ENCODE assay signal across 8 cellular contexts in the genomic region with DNA sequence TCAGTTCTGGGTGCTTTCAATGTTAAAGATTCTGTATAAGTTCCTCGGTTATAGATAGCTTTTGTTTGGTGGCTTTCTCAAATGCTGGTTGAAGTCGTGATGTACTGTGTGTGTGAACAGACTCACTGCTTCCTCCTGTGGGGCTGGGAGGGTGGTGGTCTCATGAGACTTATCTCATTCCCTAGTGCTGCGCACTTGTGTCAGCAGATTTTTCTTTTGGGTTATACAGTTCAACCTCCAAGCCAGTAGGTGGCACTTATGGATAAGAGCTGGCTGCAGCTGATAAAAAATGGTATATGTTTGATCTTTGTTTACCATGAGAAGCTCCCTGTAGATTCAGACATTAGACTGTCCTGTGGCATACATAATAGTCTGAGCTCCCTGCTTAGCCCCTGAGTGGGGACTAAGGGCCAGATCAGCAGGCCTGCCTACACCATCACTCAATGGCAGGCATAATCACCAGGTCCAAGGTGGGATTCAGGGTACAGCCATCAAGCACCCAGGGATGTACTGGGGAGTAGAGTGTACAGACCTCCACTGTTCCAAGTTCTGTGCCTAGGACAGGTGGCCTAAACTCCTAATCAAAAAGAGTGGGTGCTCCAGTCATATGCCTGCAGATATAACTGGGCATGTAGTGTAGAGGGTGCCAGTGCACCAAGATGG.
DNase-seq lines count a peak whose midpoint lies in the region; ATAC-seq, FAIRE-seq and TF ChIP-seq lines count a peak whose summit lies in the region.

No MANE protein-coding gene starts in this region.

- no peak overlapping the region for H2BK15ac ChIP-seq in H1 (ENCODE audit: low read length)

- no peak overlapping the region for H2AK5ac ChIP-seq in H1 (ENCODE audit: low read depth, low read length)

- no peak overlapping the region for H3K18ac ChIP-seq in H1 (ENCODE audit: extremely low read depth, low read length)

- H3K79me2 ChIP-seq in H1 (ENCODE audit: control insufficient read depth in 1 of 2, insufficient read depth in 2 of 2, low read length in 2 of 2): no peaks in the 10 kb centered on the region

- peak overlapping the region; percentile 20; the same call in 1 of the 2 replicates for H4K8ac ChIP-seq in H1 (ENCODE audit: extremely low read depth, insufficient read depth, low read length)

- no peak overlapping the region for H3K27ac ChIP-seq in H1 (ENCODE audit: low read depth, low read length)

- peak; percentile 52 to 55 for TF ChIP-seq RAD21 in H1 (IDR thresholded peaks at IDR 0.05 in 1 of 2, conservative IDR thresholded peaks at IDR 0.05 in 1 of 2; ENCODE audit: low read depth in 2 of 2, low read length in 2 of 2)

- 80% methylated on average over 3 of the region's 3 CpGs; no CpG with 5 or more reads in 1 of the 2 experiments for WGBS in H1 (ENCODE audit: extremely low coverage in 1 of 2, insufficient coverage in 1 of 2, insufficient read length in 1 of 2, insufficient replicate concordance in 2 of 2, low coverage in 1 of 2, low lambda C conversion rate in 2 of 2, missing lambda C conversion rate in 1 of 2), 2 experiments

- ATAC-seq in HG03521 (IDR thresholded peaks at IDR 0.05; ENCODE audit: unreplicated experiment) (peak; percentile 62), HG02678 (IDR thresholded peaks at IDR 0.05; ENCODE audit: unreplicated experiment) (no peak)

- POLR2A ChIA-PET in H1 (lab: Charles Lee; ENCODE audit: partially characterized antibody): no interaction called here

- H2AFZ ChIP-seq in H1 (ENCODE audit: low read length): peak overlapping the region; percentile 63; the same call in 1 of the 2 replicates

- H3K79me1 ChIP-seq in H1 (ENCODE audit: low read depth, low read length): no peaks in the 10 kb centered on the region

- H3K9ac ChIP-seq in H1 (replicated peaks in 1 of 4; ENCODE audit: extremely low read depth in 1 of 4, low read depth in 3 of 4, low read length in 3 of 4): no peak overlapping the region

- TF ChIP-seq POLR2A in H1 (IDR thresholded peaks at IDR 0.05; ENCODE audit: control extremely low read depth in 1 of 2, low read depth in 2 of 2, low read length in 2 of 2): no peak

- H3K14ac ChIP-seq in H1 (ENCODE audit: insufficient read length): no peak overlapping the region

- H3K27me3 ChIP-seq in H1 (replicated peaks in 1 of 4; ENCODE audit: control insufficient read depth in 3 of 4, extremely low read depth in 1 of 4, insufficient read depth in 3 of 4, low read length in 3 of 4): no peaks in the 10 kb centered on the region

- CTCF ChIA-PET in H1 (lab: Charles Lee; ENCODE audit: partially characterized antibody): interaction anchor here (0.6 to 2.7 kb wide), 14 partner anchors 12 to 939 kb away, joined by 3 to 16 read pairs (median 4); no protein-coding TSS in a partner anchor

- H4K5ac ChIP-seq in H1 (ENCODE audit: insufficient read length, low read depth, low read length): no peak overlapping the region

- no peaks in the 10 kb centered on the region for H4K20me1 ChIP-seq in H1 (replicated peaks in 1 of 2; ENCODE audit: control insufficient read depth in 1 of 2, insufficient read depth in 2 of 2, low read length in 2 of 2)

- TF ChIP-seq EP300 in H1 (IDR thresholded peaks at IDR 0.05; ENCODE audit: borderline replicate concordance in 1 of 2, low read depth in 2 of 2, low read length in 2 of 2): no peak

- H4K91ac ChIP-seq in H1 (replicated peaks; ENCODE audit: insufficient read length, low read length): no peak overlapping the region

- FAIRE-seq in GM19239 (lab: Jason Lieb, UNC) (peak; percentile 62), H1 (lab: Jason Lieb, UNC) (no peak)

- H3K23me2 ChIP-seq in H1 (ENCODE audit: low read depth, low read length): no peaks in the 10 kb centered on the region

- H3K4me3 ChIP-seq in H1 (ENCODE audit: extremely low read depth in 1 of 4, insufficient read depth in 2 of 4, low read depth in 3 of 4, low read length in 4 of 4): no peak overlapping the region

- DNase-seq in AG09319 (ENCODE audit: extremely low read depth, low read depth): no peak
- DNase-seq in GM19239 (ENCODE audit: insufficient read length, low spot score): peak; percentile 6
- DNase-seq in H1 (ENCODE audit: low read depth in 1 of 2, low spot score in 2 of 2): no peak
- no peak for DNase-seq in NCI-H2081 (lab: John Stamatoyannopoulos, UW)
- no peak for DNase-seq in islet precursor cell
- DNase-seq in activated naive CD4-positive, alpha-beta T cell treated with Interleukin-2 at 50 U/mL for 16 hours: no peak

- H2BK5ac ChIP-seq in H1 (ENCODE audit: low read depth, low read length): no peak overlapping the region

- H2BK12ac ChIP-seq in H1 (ENCODE audit: low read depth, low read length): no peak overlapping the region

- H3K36me3 ChIP-seq in H1 (ENCODE audit: control insufficient read depth in 2 of 4, insufficient read depth in 4 of 4, low read length in 3 of 4): no peaks in the 10 kb centered on the region

- no peaks in the 10 kb centered on the region for H3K9me3 ChIP-seq in H1 (ENCODE audit: insufficient read depth in 2 of 2, low read depth in 1 of 2, low read length in 1 of 2)

- H3K4me1 ChIP-seq in H1 (replicated peaks in 1 of 4; ENCODE audit: control insufficient read depth in 3 of 4, insufficient read depth in 4 of 4, low read length in 3 of 4): no peaks in the 10 kb centered on the region

- H2BK20ac ChIP-seq in H1 (ENCODE audit: low read length): no peak overlapping the region

- no peak overlapping the region for H3K4ac ChIP-seq in H1 (replicated peaks; ENCODE audit: insufficient read length, low read depth, low read length)

- H3K23ac ChIP-seq in H1 (ENCODE audit: insufficient read length): no peak overlapping the region

- peak; percentile 30 for TF ChIP-seq CTCF in AG09319 (IDR thresholded peaks at IDR 0.05; ENCODE audit: low read depth, low read length)
- TF ChIP-seq CTCF in H1 (IDR thresholded peaks at IDR 0.05; ENCODE audit: control extremely low read depth in 1 of 3, insufficient read depth in 1 of 3, low read depth in 1 of 3, low read length in 3 of 3): peak in 1 of 3 experiments; percentile 45; a peak in 2 of 4 replicates

- H3K56ac ChIP-seq in H1 (replicated peaks; ENCODE audit: insufficient read length, low read depth, low read length): no peak overlapping the region

- H2BK120ac ChIP-seq in H1 (replicated peaks; ENCODE audit: low read depth, low read length): no peak overlapping the region

- no peak overlapping the region for H3K4me2 ChIP-seq in H1 (ENCODE audit: insufficient read depth in 1 of 2, low read depth in 2 of 2, low read length in 2 of 2)

TF ChIP-seq in H1, 55 proteins besides CTCF, POLR2A, EP300 and RAD21:
- no peak for TF ChIP-seq HDAC2 (IDR thresholded peaks at IDR 0.05; ENCODE audit: borderline replicate concordance in 1 of 2, low read depth in 2 of 2, low read length in 2 of 2)
- no peak for TF ChIP-seq POU5F1 (IDR thresholded peaks at IDR 0.05; ENCODE audit: low read depth, low read length)
- TF ChIP-seq, protein P1, sequence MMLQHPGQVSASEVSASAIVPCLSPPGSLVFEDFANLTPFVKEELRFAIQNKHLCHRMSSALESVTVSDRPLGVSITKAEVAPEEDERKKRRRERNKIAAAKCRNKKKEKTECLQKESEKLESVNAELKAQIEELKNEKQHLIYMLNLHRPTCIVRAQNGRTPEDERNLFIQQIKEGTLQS (IDR thresholded peaks at IDR 0.05; ENCODE audit: insufficient read depth, low read depth, low read length): no peak
- peak; percentile 26; the same call in 1 of the 2 replicates for TF ChIP-seq MAFK (IDR thresholded peaks at IDR 0.05; ENCODE audit: low read depth, low read length)
- no peak for TF ChIP-seq SUZ12 (IDR thresholded peaks at IDR 0.05; ENCODE audit: low read length)
